17 cellular contexts compared by ENCODE assay signal in genomic region chr10:6321880-6322279, GRCh38.
A peak's percentile ranks its signal among the peaks of the same experiment; 100 is the strongest.
DNase-seq lines count a peak whose midpoint lies in the region; ATAC-seq, FAIRE-seq and TF ChIP-seq lines count a peak whose summit lies in the region.
"Had no signal": no experiment of that assay in that cellular context is flagged by ENCODE, and none has a peak within 500 bp of the region (broad histone marks: within the 10 kb centered on the region; RNA-seq: fewer than 3 reads in every experiment).

No MANE protein-coding gene starts in this region.

- peaks cover 2% of the 10 kb centered on the region for H3K36me3 Mint-ChIP-seq in astrocyte (ENCODE audit: low read depth, unreplicated experiment)
- no peaks in the 10 kb centered on the region for H3K36me3 Mint-ChIP-seq in type B pancreatic cell

- peak; percentile 52 for FAIRE-seq in astrocyte (lab: Jason Lieb, UNC)
- FAIRE-seq: endothelial cell of umbilical vein had no signal

- peak overlapping the region; percentile 24 for H3K4me2 ChIP-seq in astrocyte (ENCODE audit: low read length)

- H3K36me3 ChIP-seq in astrocyte (ENCODE audit: insufficient read depth, low read length), result no peaks in the 10 kb centered on the region
- H3K36me3 ChIP-seq: ovary, Peyer's patch had no signal

- H3K27ac ChIP-seq in astrocyte (ENCODE audit: low read depth, low read length), result no peak overlapping the region
- H3K27ac ChIP-seq: ovary, Peyer's patch had no signal

- H3K4me1 ChIP-seq in astrocyte (ENCODE audit: insufficient read depth, low read length), result peaks cover 5% of the 10 kb centered on the region

- peaks cover 3% of the 10 kb centered on the region for H3K9me3 Mint-ChIP-seq in astrocyte (ENCODE audit: unreplicated experiment)
- peaks cover 4% of the 10 kb centered on the region for H3K9me3 Mint-ChIP-seq in type B pancreatic cell
- H3K9me3 Mint-ChIP-seq: activated naive CD4-positive, alpha-beta T cell treated with anti-CD3 and anti-CD28 coated beads, Interleukin-2, amount 50 U/mL, for 72 hours had no signal

- peaks cover 11% of the 10 kb centered on the region for H3K27me3 Mint-ChIP-seq in astrocyte (ENCODE audit: low read depth, unreplicated experiment)
- H3K27me3 Mint-ChIP-seq in type B pancreatic cell, result peaks cover 7% of the 10 kb centered on the region

- no peak overlapping the region for H3K9ac ChIP-seq in astrocyte (ENCODE audit: low read length)

- H3K27me3 ChIP-seq in astrocyte (ENCODE audit: insufficient read depth, low read length), result no peaks in the 10 kb centered on the region
- H3K27me3 ChIP-seq: ovary, Peyer's patch had no signal

- H3K4me3 Mint-ChIP-seq in astrocyte (ENCODE audit: unreplicated experiment), result no peak overlapping the region
- H3K4me3 Mint-ChIP-seq in type B pancreatic cell, result no peak overlapping the region

- no peaks in the 10 kb centered on the region for H3K79me2 ChIP-seq in astrocyte (ENCODE audit: insufficient read depth, low read length)

- H3K9me3 ChIP-seq in astrocyte (ENCODE audit: insufficient read depth, low read depth, low read length), result no peaks in the 10 kb centered on the region
- H3K9me3 ChIP-seq: ovary, Peyer's patch had no signal

- no peak overlapping the region for H2AFZ ChIP-seq in astrocyte (ENCODE audit: low read depth, low read length)

- H3K4me1 Mint-ChIP-seq in astrocyte (ENCODE audit: low read depth, unreplicated experiment) (no peaks in the 10 kb centered on the region), type B pancreatic cell (ENCODE audit: unreplicated experiment) (no peaks in the 10 kb centered on the region)

- DNase-seq in COLO829 (ENCODE audit: low spot score) (peak; percentile 8), HS-5 (ENCODE audit: low read depth) (peak; percentile 36), astrocyte (ENCODE audit: low read depth) (peak; percentile 39), iris pigment epithelial cell (ENCODE audit: low read depth) (peak; percentile 52), LoVo (ENCODE audit: low spot score) (no peak), type B pancreatic cell (ENCODE audit: extremely low spot score, unreplicated experiment) (no peak)
- no peak for DNase-seq in activated CD8-positive, alpha-beta memory T cell treated with anti-CD3 and anti-CD28 coated beads for 24 hours
- DNase-seq: activated CD4-positive, alpha-beta T cell treated with anti-CD3 and anti-CD28 coated beads for 1 hour; left colon; NCI-H1930; NCI-H524 treated with DMSO at 0.1 percent for 48 hours; ovary; Peyer's patch; T-helper 2 cell had no signal

- H3K4me3 ChIP-seq in astrocyte (ENCODE audit: insufficient read depth, low read depth, low read length), result no peak overlapping the region
- H3K4me3 ChIP-seq: ovary, Peyer's patch had no signal

- no peaks in the 10 kb centered on the region for H4K20me1 ChIP-seq in astrocyte (ENCODE audit: insufficient read depth, low read length)

- ATAC-seq in HG02610 (IDR thresholded peaks at IDR 0.05; ENCODE audit: unreplicated experiment), result no peak
- ATAC-seq: left colon had no signal

- no peak for TF ChIP-seq CTCF in astrocyte (IDR thresholded peaks at IDR 0.05; ENCODE audit: insufficient read depth, low read depth, low read length)
- no peak for TF ChIP-seq CTCF in type B pancreatic cell (conservative IDR thresholded peaks at IDR 0.05)

- H3K27ac Mint-ChIP-seq in astrocyte (ENCODE audit: unreplicated experiment) (no peak overlapping the region), type B pancreatic cell (no peak overlapping the region)
- H3K27ac Mint-ChIP-seq: activated naive CD4-positive, alpha-beta T cell treated with anti-CD3 and anti-CD28 coated beads, Interleukin-2, amount 50 U/mL, for 72 hours had no signal

Comparison
In these comparisons a context has a peak if more than half of its experiments do, and no peak if none do; other contexts are left out.
1. DNase-seq: peak in COLO829 (single experiment), HS-5 (single experiment), astrocyte (single experiment) and iris pigment epithelial cell (single experiment); none in LoVo (single experiment), activated CD8-positive, alpha-beta memory T cell treated with anti-CD3 and anti-CD28 coated beads for 24 hours (single experiment) and type B pancreatic cell (single experiment).